16 cellular contexts compared by ENCODE assay signal in the genomic region with DNA sequence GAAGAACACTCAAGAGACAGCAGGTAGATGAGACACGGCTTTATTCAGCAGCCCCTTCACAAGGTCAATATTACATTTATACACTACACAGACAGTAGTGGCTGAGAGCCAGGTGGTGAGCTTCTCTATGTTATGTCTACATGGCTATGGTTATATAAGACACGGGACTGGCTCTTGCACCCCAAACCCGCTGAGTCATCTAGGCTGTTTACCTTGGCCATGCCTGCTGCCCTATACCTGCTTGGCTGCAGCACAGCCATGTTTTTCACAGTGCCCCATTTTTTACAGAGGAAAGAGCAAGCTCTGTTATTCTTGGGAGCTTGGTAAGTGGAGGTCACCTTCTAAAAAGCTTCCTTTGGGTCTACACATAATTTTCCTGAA.
DNase-seq lines count a peak whose midpoint lies in the region; ATAC-seq and TF ChIP-seq lines count a peak whose summit lies in the region.
"Had no signal": no experiment of that assay in that cellular context is flagged by ENCODE, and none has a peak within 500 bp of the region (broad histone marks: within the 10 kb centered on the region; RNA-seq: fewer than 3 reads in every experiment).

No MANE protein-coding gene starts in this region.

- H3K27ac Mint-ChIP-seq in stimulated activated naive CD8-positive, alpha-beta T cell treated with anti-CD3 and anti-CD28 coated beads, Interleukin-15, amount 100 ng/mL, for 72 hours: no peak overlapping the region
- H3K27ac Mint-ChIP-seq: CD4-positive, CD25-positive, alpha-beta regulatory T cell; T-cell had no signal

- H3K27ac ChIP-seq in psoas muscle: no peak overlapping the region
- H3K27ac ChIP-seq: SJCRH30 had no signal

- no peaks in the 10 kb centered on the region for H3K27me3 Mint-ChIP-seq in stimulated activated naive CD8-positive, alpha-beta T cell treated with anti-CD3 and anti-CD28 coated beads, Interleukin-15, amount 100 ng/mL, for 72 hours
- H3K27me3 Mint-ChIP-seq: CD4-positive, CD25-positive, alpha-beta regulatory T cell had no signal

- H3K4me1 Mint-ChIP-seq in stimulated activated naive CD8-positive, alpha-beta T cell treated with anti-CD3 and anti-CD28 coated beads, Interleukin-15, amount 100 ng/mL, for 72 hours: no peaks in the 10 kb centered on the region
- H3K4me1 Mint-ChIP-seq: T-cell had no signal

- peaks cover 0 to 2% (median 0%) of the 10 kb centered on the region in 3 donors for H3K27me3 ChIP-seq in psoas muscle (ENCODE audit: insufficient read depth in 3 of 3, low read length in 2 of 3)
- H3K27me3 ChIP-seq: MG63, SJCRH30 had no signal

- H3K4me3 ChIP-seq in psoas muscle: no peak overlapping the region
- H3K4me3 ChIP-seq: MG63, SJCRH30 had no signal

- WGBS in psoas muscle, 3 donors: 85 to 92% (median 88%) methylated on average over 3 of the region's 3 CpGs

- no peaks in the 10 kb centered on the region for H3K9me3 ChIP-seq in psoas muscle
- H3K9me3 ChIP-seq: MG63, SJCRH30 had no signal

- ATAC-seq in stimulated activated naive CD8-positive, alpha-beta T cell treated with anti-CD3 and anti-CD28 coated beads, Interleukin-15, amount 100 ng/mL, for 72 hours: peak; percentile 23
- no peak for ATAC-seq in stimulated activated naive CD8-positive, alpha-beta T cell treated with anti-CD3 and anti-CD28 coated beads, Interleukin-15, Interleukin-2, amounts not matched to agents 100 U/mL and 50 U/mL, for 24 hours
- ATAC-seq in HG02840 (IDR thresholded peaks at IDR 0.05; ENCODE audit: low FRiP score, unreplicated experiment) (no peak), psoas muscle (no peak)
- ATAC-seq: HCT116, Panc1, T-cell had no signal

- no peak overlapping the region for H3K4me3 Mint-ChIP-seq in stimulated activated naive CD8-positive, alpha-beta T cell treated with anti-CD3 and anti-CD28 coated beads, Interleukin-15, amount 100 ng/mL, for 72 hours
- H3K4me3 Mint-ChIP-seq: CD4-positive, CD25-positive, alpha-beta regulatory T cell; T-cell had no signal

- TF ChIP-seq CTCF in psoas muscle (IDR thresholded peaks at IDR 0.05): no peak

- H3K4me1 ChIP-seq in psoas muscle: no peaks in the 10 kb centered on the region
- H3K4me1 ChIP-seq: SJCRH30 had no signal

- intact Hi-C loops in psoas muscle (cut with DNase I): no loop called here

- no peaks in the 10 kb centered on the region for H3K36me3 ChIP-seq in psoas muscle (ENCODE audit: insufficient read depth in 1 of 2, low read depth in 1 of 2)
- H3K36me3 ChIP-seq: MG63, SJCRH30 had no signal

- DNase-seq in stimulated activated naive CD8-positive, alpha-beta T cell treated with anti-CD3 and anti-CD28 coated beads, Interleukin-15, amount 100 ng/mL, for 72 hours: no peak
- DNase-seq in stimulated activated naive CD8-positive, alpha-beta T cell treated with anti-CD3 and anti-CD28 coated beads, Interleukin-15, Interleukin-2, amounts not matched to agents 100 U/mL and 50 U/mL, for 24 hours: no peak
- peak; percentile 98 for DNase-seq in NCI-H2029 (lab: John Stamatoyannopoulos, UW)
- peak; percentile 66 to 81 for DNase-seq in SHP77 (lab: John Stamatoyannopoulos, UW)
- DNase-seq in psoas muscle: no peak
- no peak for DNase-seq in GM19240 (ENCODE audit: insufficient read length, low spot score)
- DNase-seq: CD4-positive, CD25-positive, alpha-beta regulatory T cell; GOT3; Kasumi-1; MG63; NCI-H69; SJCRH30; T-cell had no signal

- peaks cover 0 to 5% of the 10 kb centered on the region in 2 donors for H3K9me3 Mint-ChIP-seq in stimulated activated naive CD8-positive, alpha-beta T cell treated with anti-CD3 and anti-CD28 coated beads, Interleukin-15, amount 100 ng/mL, for 72 hours

Comparison
In these comparisons a context has a peak if more than half of its experiments do, and no peak if none do; other contexts are left out.
1. DNase-seq: peak in NCI-H2029 (single experiment) and SHP77 (2 of 2); none in stimulated activated naive CD8-positive, alpha-beta T cell treated with anti-CD3 and anti-CD28 coated beads, Interleukin-15, amount 100 ng/mL, for 72 hours (0 of 2), stimulated activated naive CD8-positive, alpha-beta T cell treated with anti-CD3 and anti-CD28 coated beads, Interleukin-15, Interleukin-2, amounts not matched to agents 100 U/mL and 50 U/mL, for 24 hours (single experiment), psoas muscle (0 of 2) and GM19240 (single experiment).